Comparison of ENCODE assay signal across 21 cellular contexts in genomic region chr18:79604205-79604912, GRCh38.
A peak's percentile ranks its signal among the peaks of the same experiment; 100 is the strongest.
DNase-seq lines count a peak whose midpoint lies in the region; ATAC-seq, FAIRE-seq and TF ChIP-seq lines count a peak whose summit lies in the region.
"Had no signal": no experiment of that assay in that cellular context is flagged by ENCODE, and none has a peak within 500 bp of the region (broad histone marks: within the 10 kb centered on the region; RNA-seq: fewer than 3 reads in every experiment).

No MANE protein-coding gene starts in this region.

- peaks cover 4% of the 10 kb centered on the region for H3F3A ChIP-seq in neural progenitor cell (ENCODE audit: low read depth)

- H3K9me3 ChIP-seq in heart right ventricle (no peaks in the 10 kb centered on the region), kidney (ENCODE audit: control insufficient read depth in 1 of 2, low read length in 2 of 2) (no peaks in the 10 kb centered on the region), neural progenitor cell (ENCODE audit: low read depth) (no peaks in the 10 kb centered on the region), aorta (ENCODE audit: control insufficient read depth, low read length) (no peaks in the 10 kb centered on the region)
- no peaks in the 10 kb centered on the region for H3K9me3 ChIP-seq in CD4-positive, alpha-beta T cell (ENCODE audit: control insufficient read depth, low read length)
- H3K9me3 ChIP-seq: A549, Peyer's patch had no signal

- no peaks in the 10 kb centered on the region for H3K79me2 ChIP-seq in neural progenitor cell (ENCODE audit: low read depth)

- peak overlapping the region; percentile 87 for H3K27ac Mint-ChIP-seq in neural progenitor cell
- no peak overlapping the region for H3K27ac Mint-ChIP-seq in CD4-positive, alpha-beta T cell
- H3K27ac Mint-ChIP-seq: CD8-positive, alpha-beta memory T cell had no signal

- H3K36me3 Mint-ChIP-seq in neural progenitor cell = no peaks in the 10 kb centered on the region
- no peaks in the 10 kb centered on the region for H3K36me3 Mint-ChIP-seq in CD4-positive, alpha-beta T cell (ENCODE audit: low read depth)
- H3K36me3 Mint-ChIP-seq: CD8-positive, alpha-beta memory T cell had no signal

- DNase-seq in left cardiac atrium = peak; percentile 9
- no peak for DNase-seq in heart right ventricle
- peak; percentile 46 for DNase-seq in kidney
- no peak for DNase-seq in neural progenitor cell (ENCODE audit: low spot score)
- DNase-seq in aorta = peak; percentile 33 to 60
- no peak for DNase-seq in CD4-positive, alpha-beta T cell
- DNase-seq: AML-193, GF-D8, GM23248, Karpas-422, NCI-H1105 treated with DMSO at 0.1 percent for 48 hours, NCI-H187 treated with DMSO at 0.1 percent for 48 hours, NCI-H2171, NCI-H510A treated with DMSO at 0.1 percent for 48 hours, SIG-M5 had no signal

- 95 to 97% methylated on average over 20 of the region's 20 CpGs for WGBS in heart right ventricle, 2 donors
- 95 to 96% methylated on average over 20 of the region's 20 CpGs for WGBS in aorta, 2 donors

- ATAC-seq in left cardiac atrium = no peak
- no peak for ATAC-seq in heart right ventricle
- ATAC-seq in aorta (ENCODE audit: low FRiP score) = no peak
- no peak for ATAC-seq in CD4-positive, alpha-beta T cell (ENCODE audit: poor library complexity)
- no peak for ATAC-seq in HG03159 (IDR thresholded peaks at IDR 0.05; ENCODE audit: unreplicated experiment)
- ATAC-seq in GM18858 (IDR thresholded peaks at IDR 0.05; ENCODE audit: unreplicated experiment) = no peak
- ATAC-seq: A549, HCT116 had no signal

- no peak overlapping the region for H3K4me3 ChIP-seq in heart right ventricle
- no peak overlapping the region for H3K4me3 ChIP-seq in kidney (ENCODE audit: low read length in 2 of 2)
- H3K4me3 ChIP-seq in neural progenitor cell = no peak overlapping the region
- no peak overlapping the region for H3K4me3 ChIP-seq in aorta (ENCODE audit: low read length in 2 of 2)
- H3K4me3 ChIP-seq: A549, GM23248, Peyer's patch had no signal

- H3K9ac ChIP-seq in kidney (ENCODE audit: low read length in 2 of 2) (no peak overlapping the region), neural progenitor cell (no peak overlapping the region)
- H3K9ac ChIP-seq: GM23248 had no signal

- H3K4me1 ChIP-seq in heart right ventricle = peaks cover 0 to 21% (median 9%) of the 10 kb centered on the region in 9 donors
- H3K4me1 ChIP-seq in kidney (ENCODE audit: control insufficient read depth in 1 of 2, insufficient read depth in 1 of 2, low read depth in 1 of 2, low read length in 2 of 2) = no peaks in the 10 kb centered on the region
- no peaks in the 10 kb centered on the region for H3K4me1 ChIP-seq in neural progenitor cell
- no peaks in the 10 kb centered on the region for H3K4me1 ChIP-seq in aorta (ENCODE audit: control insufficient read depth in 1 of 2, insufficient read depth in 2 of 2, low read length in 2 of 2)
- H3K4me1 ChIP-seq: Peyer's patch had no signal

- CTCF ChIA-PET in CD4-positive, alpha-beta T cell (lab: Charles Lee) = no interaction called here

- H3K4me2 ChIP-seq in neural progenitor cell = no peak overlapping the region
- H3K4me2 ChIP-seq: A549 had no signal

- no peak overlapping the region for H3K4me3 Mint-ChIP-seq in neural progenitor cell
- no peak overlapping the region for H3K4me3 Mint-ChIP-seq in CD4-positive, alpha-beta T cell
- H3K4me3 Mint-ChIP-seq: CD8-positive, alpha-beta memory T cell had no signal

- no peaks in the 10 kb centered on the region for H4K20me1 ChIP-seq in neural progenitor cell (ENCODE audit: low read depth)

- H2AFZ ChIP-seq in neural progenitor cell (replicated peaks) = no peak overlapping the region
- H2AFZ ChIP-seq: GM23248 had no signal

- no peak for TF ChIP-seq CTCF in heart right ventricle (IDR thresholded peaks at IDR 0.05)
- TF ChIP-seq CTCF in kidney (IDR thresholded peaks at IDR 0.05; ENCODE audit: borderline replicate concordance, extremely low read depth, insufficient read depth) = no peak
- TF ChIP-seq CTCF in neural progenitor cell (IDR thresholded peaks at IDR 0.05) = no peak
- TF ChIP-seq CTCF in CD4-positive, alpha-beta T cell (IDR thresholded peaks at IDR 0.05) = no peak

- peaks cover 17% of the 10 kb centered on the region for H3K4me1 Mint-ChIP-seq in neural progenitor cell
- peaks cover 8% of the 10 kb centered on the region for H3K4me1 Mint-ChIP-seq in CD4-positive, alpha-beta T cell (ENCODE audit: low read depth)
- H3K4me1 Mint-ChIP-seq: CD8-positive, alpha-beta memory T cell had no signal

- FAIRE-seq in kidney (lab: Jason Lieb, UNC) = no peak
- FAIRE-seq: A549 had no signal

- H3K27ac ChIP-seq in heart right ventricle (no peak overlapping the region), kidney (ENCODE audit: low read depth in 2 of 2, low read length in 2 of 2) (no peak overlapping the region), neural progenitor cell (no peak overlapping the region), aorta (ENCODE audit: low read depth in 1 of 2, low read length in 2 of 2) (no peak overlapping the region)
- no peak overlapping the region for H3K27ac ChIP-seq in CD4-positive, alpha-beta T cell (ENCODE audit: low read depth, low read length)
- H3K27ac ChIP-seq: A549, GM23248, Peyer's patch had no signal

- H3K36me3 ChIP-seq in heart right ventricle = no peaks in the 10 kb centered on the region
- H3K36me3 ChIP-seq in kidney (ENCODE audit: control insufficient read depth in 1 of 2, insufficient read depth in 2 of 2, low read length in 2 of 2) = no peaks in the 10 kb centered on the region
- no peaks in the 10 kb centered on the region for H3K36me3 ChIP-seq in neural progenitor cell
- H3K36me3 ChIP-seq in aorta (ENCODE audit: control insufficient read depth in 1 of 2, insufficient read depth in 2 of 2, low read length in 1 of 2) = no peaks in the 10 kb centered on the region
- H3K36me3 ChIP-seq: Peyer's patch had no signal

- POLR2A ChIA-PET in CD4-positive, alpha-beta T cell (lab: Charles Lee) = no interaction called here

- peaks cover 5% of the 10 kb centered on the region for H3K27me3 Mint-ChIP-seq in neural progenitor cell (ENCODE audit: insufficient read depth, low read depth)
- no peaks in the 10 kb centered on the region for H3K27me3 Mint-ChIP-seq in CD4-positive, alpha-beta T cell

- H3K27me3 ChIP-seq in heart right ventricle (peaks cover 0 to 9% (median 0%) of the 10 kb centered on the region in 7 donors), neural progenitor cell (no peaks in the 10 kb centered on the region), aorta (ENCODE audit: control insufficient read depth in 1 of 2, insufficient read depth in 2 of 2, low read length in 1 of 2) (no peaks in the 10 kb centered on the region)
- H3K27me3 ChIP-seq in CD4-positive, alpha-beta T cell (ENCODE audit: control insufficient read depth, insufficient read depth, low read length) = no peaks in the 10 kb centered on the region
- H3K27me3 ChIP-seq: Peyer's patch had no signal

- peaks cover 2% of the 10 kb centered on the region for H3K9me3 Mint-ChIP-seq in neural progenitor cell
- H3K9me3 Mint-ChIP-seq in CD4-positive, alpha-beta T cell = no peaks in the 10 kb centered on the region
- H3K9me3 Mint-ChIP-seq: CD8-positive, alpha-beta memory T cell had no signal

- intact Hi-C loops in left cardiac atrium (cut with DNase I) = no loop called here
- intact Hi-C loops in heart right ventricle (cut with DNase I) = no loop called here
- intact Hi-C loops in kidney (cut with DNase I) = no loop called here
- intact Hi-C loops in aorta (cut with DNase I) = no loop called here
- intact Hi-C loops in CD4-positive, alpha-beta T cell (cut with DNase I, micrococcal nuclease) = no loop called here

Comparison
In these comparisons a context has a peak if more than half of its experiments do, and no peak if none do; other contexts are left out.
1. DNase-seq: peak in left cardiac atrium (single experiment), kidney (single experiment) and aorta (2 of 2); none in heart right ventricle (0 of 2), neural progenitor cell (single experiment) and CD4-positive, alpha-beta T cell (0 of 10).